In the genomic region with DNA sequence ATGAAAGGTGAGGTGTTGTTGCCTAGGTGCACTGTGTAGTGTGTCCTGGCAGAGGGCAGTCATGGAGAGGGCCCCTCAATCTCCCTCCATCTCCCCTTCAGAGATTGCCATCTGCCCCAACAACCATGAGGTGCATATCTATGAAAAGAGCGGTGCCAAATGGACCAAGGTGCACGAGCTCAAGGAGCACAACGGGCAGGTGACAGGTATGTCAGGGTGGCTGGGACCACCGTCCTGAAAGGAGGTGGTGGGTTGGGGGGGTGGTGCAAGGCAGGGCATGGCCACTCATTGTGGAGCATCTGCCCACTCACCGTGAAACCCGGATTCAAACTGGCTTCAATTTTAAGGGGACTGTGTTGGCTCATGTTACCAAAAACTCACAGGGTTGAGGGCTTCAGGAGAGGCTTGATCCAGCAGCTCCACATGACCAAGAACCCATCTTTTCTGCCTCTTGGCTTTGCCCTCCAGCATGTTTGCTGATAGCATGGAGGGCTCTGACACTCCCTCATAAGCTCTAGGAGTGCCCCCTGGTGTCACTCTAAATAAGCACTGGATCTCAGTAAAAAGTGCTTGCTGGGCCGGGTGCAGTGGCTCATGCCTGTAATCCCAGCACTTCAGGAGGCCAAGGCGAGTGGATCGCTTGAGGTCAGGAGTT, we compare ENCODE assay signal across 9 cellular contexts. TPM values are rescaled to one million over a fixed set of nuclear protein-coding genes. Genes with fewer than 3 reads are reported as not detected.
DNase-seq lines count a peak whose midpoint lies in the region; ATAC-seq and TF ChIP-seq lines count a peak whose summit lies in the region.
"Had no signal": no experiment of that assay in that cellular context is flagged by ENCODE, and none has a peak within 500 bp of the region (broad histone marks: within the 10 kb centered on the region; RNA-seq: fewer than 3 reads in every experiment).

No MANE protein-coding gene starts in this region.

- H3K9me3 ChIP-seq in left ventricle myocardium inferior (replicated peaks), result no peaks in the 10 kb centered on the region
- H3K9me3 ChIP-seq in OCI-LY3 (ENCODE audit: insufficient read depth, low read length), result no peaks in the 10 kb centered on the region

- no peaks in the 10 kb centered on the region for H4K20me1 ChIP-seq in OCI-LY3 (ENCODE audit: insufficient read depth, low read length)

- H3K36me3 ChIP-seq in left ventricle myocardium inferior, result peaks cover 64% of the 10 kb centered on the region
- peaks cover 50% of the 10 kb centered on the region for H3K36me3 ChIP-seq in OCI-LY3 (replicated peaks; ENCODE audit: low read depth, low read length)

- intact Hi-C loops in left ventricle myocardium inferior (cut with micrococcal nuclease) (no loop called here), Right ventricle myocardium inferior (cut with DNase I) (no loop called here)

- no peak overlapping the region for H2AFZ ChIP-seq in OCI-LY3 (ENCODE audit: low read depth, low read length)

- TF ChIP-seq CTCF in left ventricle myocardium inferior (IDR thresholded peaks at IDR 0.05; ENCODE audit: borderline replicate concordance), result peak; percentile 32
- TF ChIP-seq CTCF in OCI-LY3 (IDR thresholded peaks at IDR 0.05; ENCODE audit: low read depth, low read length), result peak; percentile 52

- no peaks in the 10 kb centered on the region for H3K27me3 ChIP-seq in left ventricle myocardium inferior (ENCODE audit: low read depth)
- H3K27me3 ChIP-seq in OCI-LY3 (ENCODE audit: low read depth, low read length), result no peaks in the 10 kb centered on the region

- H3K4me3 ChIP-seq in left ventricle myocardium inferior, result no peak overlapping the region
- no peak overlapping the region for H3K4me3 ChIP-seq in OCI-LY3 (ENCODE audit: low read length)
- H3K4me3 ChIP-seq: skin epidermis had no signal

- H3K9ac ChIP-seq in OCI-LY3 (ENCODE audit: low read length), result no peak overlapping the region

- peaks cover 35% of the 10 kb centered on the region for H3K79me2 ChIP-seq in OCI-LY3 (ENCODE audit: low read length)

- H3K27ac ChIP-seq in left ventricle myocardium inferior (replicated peaks), result no peak overlapping the region
- no peak overlapping the region for H3K27ac ChIP-seq in OCI-LY3 (ENCODE audit: low read length)

- no peak for ATAC-seq in Right ventricle myocardium inferior
- no peak for ATAC-seq in HG03280 (IDR thresholded peaks at IDR 0.05; ENCODE audit: unreplicated experiment)

- H3K4me1 ChIP-seq in left ventricle myocardium inferior (peaks cover 6% of the 10 kb centered on the region), OCI-LY3 (ENCODE audit: low read length) (peaks cover 28% of the 10 kb centered on the region)

- no peak overlapping the region for H3K4me2 ChIP-seq in OCI-LY3 (ENCODE audit: low read length)

- no peak for DNase-seq in left ventricle myocardium inferior
- DNase-seq in Right ventricle myocardium inferior (ENCODE audit: missing footprints), result no peak
- DNase-seq in effector CD4-positive, alpha-beta T cell, result peak; percentile 32
- no peak for DNase-seq in superior temporal gyrus (ENCODE audit: extremely low spot score)
- DNase-seq in stimulated activated CD4-positive, alpha-beta T cell treated with anti-CD3 and anti-CD28 coated beads, Interleukin-1b, Interleukin-23, amount 100 ng/mL, for 48 hours, result no peak
- DNase-seq in NCI-H2196 treated with DMSO at 0.1 percent for 48 hours (lab: John Stamatoyannopoulos, UW; ENCODE audit: unreplicated experiment), result no peak

RNA-seq across cellular contexts. Expression of gene ARPC1B, which starts 12.2 kb away (rescaled TPM):
- total RNA-seq in left ventricle myocardium inferior, result 33.6 TPM
- 51.1 TPM for total RNA-seq in Right ventricle myocardium inferior

RNA-seq across cellular contexts. Expression of gene PDAP1, which starts 21.7 kb away (rescaled TPM):
- total RNA-seq in left ventricle myocardium inferior, result 93.2 TPM
- 107 TPM for total RNA-seq in Right ventricle myocardium inferior

RNA-seq across cellular contexts. Expression of gene BUD31, which starts 22.1 kb away (rescaled TPM):
- total RNA-seq in left ventricle myocardium inferior, result 43.9 TPM
- 38.1 TPM for total RNA-seq in Right ventricle myocardium inferior

RNA-seq across cellular contexts. Expression of gene PTCD1, which starts 51.9 kb away (rescaled TPM):
- total RNA-seq in left ventricle myocardium inferior (4.3 TPM), Right ventricle myocardium inferior (3.6 TPM)

RNA-seq across cellular contexts. Expression of gene CPSF4, which starts 52.0 kb away (rescaled TPM):
- total RNA-seq in left ventricle myocardium inferior, result 17.9 TPM
- 18.9 TPM for total RNA-seq in Right ventricle myocardium inferior
